ENCODE assay signal across 14 cellular contexts in genomic region chr14:93963692-93964091, GRCh38. TPM values are rescaled to one million over a fixed set of nuclear protein-coding genes. Genes with fewer than 3 reads are reported as not detected.
DNase-seq lines count a peak whose midpoint lies in the region; ATAC-seq and TF ChIP-seq lines count a peak whose summit lies in the region.
"Had no signal": no experiment of that assay in that cellular context is flagged by ENCODE, and none has a peak within 500 bp of the region (broad histone marks: within the 10 kb centered on the region; RNA-seq: fewer than 3 reads in every experiment).

No MANE protein-coding gene starts in this region.

- no peaks in the 10 kb centered on the region for H3K27me3 Mint-ChIP-seq in activated CD4-positive, alpha-beta T cell treated with anti-CD3 and anti-CD28 coated beads, Interleukin-2, amount 10 ng/mL, durations not matched to agents 24 days and 14 days
- H3K27me3 Mint-ChIP-seq in T-helper 17 cell: no peaks in the 10 kb centered on the region

- WGBS in esophagus muscularis mucosa: 56% methylated on average over 4 of the region's 4 CpGs

- no peaks in the 10 kb centered on the region for H3K27me3 ChIP-seq in esophagus muscularis mucosa

- intact Hi-C loops in activated CD4-positive, alpha-beta T cell treated with anti-CD3 and anti-CD28 coated beads, Interleukin-2, amount 10 ng/mL, durations not matched to agents 24 days and 14 days (cut with micrococcal nuclease): loop anchor here (1.0 kb wide), 3 partner anchors 8 to 42 kb away; partner anchors contain the start of gene ASB2
- intact Hi-C loops in esophagus muscularis mucosa (cut with DNase I): no loop called here

- peaks cover 83% of the 10 kb centered on the region for H3K4me1 Mint-ChIP-seq in activated CD4-positive, alpha-beta T cell treated with anti-CD3 and anti-CD28 coated beads, Interleukin-2, amount 10 ng/mL, durations not matched to agents 24 days and 14 days
- peaks cover 52% of the 10 kb centered on the region for H3K4me1 Mint-ChIP-seq in T-helper 17 cell
- H3K4me1 Mint-ChIP-seq in stimulated activated effector memory CD8-positive, alpha-beta T cell treated with anti-CD3 and anti-CD28 coated beads, Interleukin-12 subunit alpha, Interleukin-12 subunit beta, amount 100 ng/mL, for 72 hours: peaks cover 97% of the 10 kb centered on the region

- H3K4me1 ChIP-seq in esophagus muscularis mucosa: peaks cover 43 to 89% (median 81%) of the 10 kb centered on the region in 4 donors

- TF ChIP-seq CTCF in esophagus muscularis mucosa (IDR thresholded peaks at IDR 0.05): no peak

- peak overlapping the region; percentile 100 for H3K27ac Mint-ChIP-seq in activated CD4-positive, alpha-beta T cell treated with anti-CD3 and anti-CD28 coated beads, Interleukin-2, amount 10 ng/mL, durations not matched to agents 24 days and 14 days
- H3K27ac Mint-ChIP-seq in T-helper 17 cell: peak overlapping the region; percentile 96
- H3K27ac Mint-ChIP-seq in stimulated activated effector memory CD8-positive, alpha-beta T cell treated with anti-CD3 and anti-CD28 coated beads, Interleukin-12 subunit alpha, Interleukin-12 subunit beta, amount 100 ng/mL, for 72 hours: peak overlapping the region; percentile 99

- peaks cover 0 to 39% (median 8%) of the 10 kb centered on the region in 4 donors for H3K36me3 ChIP-seq in esophagus muscularis mucosa

- H3K9me3 ChIP-seq in T-helper 17 cell (ENCODE audit: control insufficient read depth, low read length, poor library complexity, severe bottlenecking): no peaks in the 10 kb centered on the region
- H3K9me3 ChIP-seq in esophagus muscularis mucosa: no peaks in the 10 kb centered on the region

- TF ChIP-seq EP300 in esophagus muscularis mucosa (IDR thresholded peaks at IDR 0.05): no peak

- peaks cover 12% of the 10 kb centered on the region for H3K9me3 Mint-ChIP-seq in activated CD4-positive, alpha-beta T cell treated with anti-CD3 and anti-CD28 coated beads, Interleukin-2, amount 10 ng/mL, durations not matched to agents 24 days and 14 days
- H3K9me3 Mint-ChIP-seq in stimulated activated effector memory CD8-positive, alpha-beta T cell treated with anti-CD3 and anti-CD28 coated beads, Interleukin-12 subunit alpha, Interleukin-12 subunit beta, amount 100 ng/mL, for 72 hours: peaks cover 6% of the 10 kb centered on the region

- H3K27ac ChIP-seq in esophagus muscularis mucosa (replicated peaks in 1 of 4): peak overlapping the region; percentile 89 to 95 (median 93)

- H3K36me3 Mint-ChIP-seq in activated CD4-positive, alpha-beta T cell treated with anti-CD3 and anti-CD28 coated beads, Interleukin-2, amount 10 ng/mL, durations not matched to agents 24 days and 14 days (ENCODE audit: low read depth): peaks cover 38% of the 10 kb centered on the region
- no peaks in the 10 kb centered on the region for H3K36me3 Mint-ChIP-seq in T-helper 17 cell (ENCODE audit: low read depth)
- peaks cover 53% of the 10 kb centered on the region for H3K36me3 Mint-ChIP-seq in stimulated activated effector memory CD8-positive, alpha-beta T cell treated with anti-CD3 and anti-CD28 coated beads, Interleukin-12 subunit alpha, Interleukin-12 subunit beta, amount 100 ng/mL, for 72 hours

- DNase-seq in activated CD4-positive, alpha-beta T cell treated with anti-CD3 and anti-CD28 coated beads, Interleukin-2, amount 10 ng/mL, durations not matched to agents 24 days and 14 days: peak; percentile 67
- no peak for DNase-seq in activated CD4-positive, alpha-beta T cell treated with anti-CD3 and anti-CD28 coated beads for 1 hour
- no peak for DNase-seq in T-helper 17 cell
- no peak for DNase-seq in esophagus muscularis mucosa (ENCODE audit: extremely low spot score)
- no peak for DNase-seq in stimulated activated effector memory CD8-positive, alpha-beta T cell treated with anti-CD3 and anti-CD28 coated beads, Interleukin-12 subunit alpha, Interleukin-12 subunit beta, amount 100 ng/mL, for 72 hours (ENCODE audit: low spot score in 2 of 2)
- DNase-seq in NCI-H128 (lab: John Stamatoyannopoulos, UW; ENCODE audit: unreplicated experiment): no peak
- no peak for DNase-seq in foreskin melanocyte
- DNase-seq in NCI-H1436 (lab: John Stamatoyannopoulos, UW): no peak
- DNase-seq: 8988T, Calu3, cortex of kidney, PC-3, substantia nigra had no signal

- no peak for TF ChIP-seq POLR2A in esophagus muscularis mucosa (IDR thresholded peaks at IDR 0.05; ENCODE audit: low read depth)

- no peak overlapping the region for H3K4me3 ChIP-seq in esophagus muscularis mucosa

- no peak for ATAC-seq in T-helper 17 cell
- no peak for ATAC-seq in stimulated activated effector memory CD8-positive, alpha-beta T cell treated with anti-CD3 and anti-CD28 coated beads, Interleukin-12 subunit alpha, Interleukin-12 subunit beta, amount 100 ng/mL, for 72 hours
- ATAC-seq: PC-3 had no signal

- peak overlapping the region; percentile 79 for H3K4me3 Mint-ChIP-seq in activated CD4-positive, alpha-beta T cell treated with anti-CD3 and anti-CD28 coated beads, Interleukin-2, amount 10 ng/mL, durations not matched to agents 24 days and 14 days
- peak overlapping the region; percentile 75 for H3K4me3 Mint-ChIP-seq in T-helper 17 cell
- H3K4me3 Mint-ChIP-seq in stimulated activated effector memory CD8-positive, alpha-beta T cell treated with anti-CD3 and anti-CD28 coated beads, Interleukin-12 subunit alpha, Interleukin-12 subunit beta, amount 100 ng/mL, for 72 hours: peak overlapping the region; percentile 89

RNA-seq across cellular contexts. Expression of gene ASB2, which starts 12.7 kb away (rescaled TPM):
- total RNA-seq in activated CD4-positive, alpha-beta T cell treated with anti-CD3 and anti-CD28 coated beads, Interleukin-2, amount 10 ng/mL, durations not matched to agents 24 days and 14 days: 21.1 and 21.6 TPM in 2 replicates
- total RNA-seq in T-helper 17 cell: 1 to 10 TPM; 2.3 to 6.5 TPM
- total RNA-seq in esophagus muscularis mucosa: 100 to 1,000 TPM in 3 of 4 donors, 10 to 100 TPM in 1; 53.5 to 164 (median 105) TPM

RNA-seq across cellular contexts. Expression of gene CCDC197, which starts 33.4 kb away (rescaled TPM):
- total RNA-seq in activated CD4-positive, alpha-beta T cell treated with anti-CD3 and anti-CD28 coated beads, Interleukin-2, amount 10 ng/mL, durations not matched to agents 24 days and 14 days: not detected in 2 replicates
- total RNA-seq in T-helper 17 cell (not detected), esophagus muscularis mucosa (not detected)
- total RNA-seq: Calu3; PC-3; T-helper 1 cell treated with Interleukin-12 subunit alpha and Interleukin-12 subunit beta and Interleukin-4 antibody, amounts not matched to agents 30 ng/mL and 1 ng/mL, for 36 hours had no signal

RNA-seq across cellular contexts. Expression of gene FAM181A, which starts 36.5 kb away (rescaled TPM):
- total RNA-seq in activated CD4-positive, alpha-beta T cell treated with anti-CD3 and anti-CD28 coated beads, Interleukin-2, amount 10 ng/mL, durations not matched to agents 24 days and 14 days: not detected in 2 replicates
- total RNA-seq in T-helper 17 cell: not detected
- total RNA-seq in esophagus muscularis mucosa: not detected
- total RNA-seq: Calu3; PC-3; T-helper 1 cell treated with Interleukin-12 subunit alpha and Interleukin-12 subunit beta and Interleukin-4 antibody, amounts not matched to agents 30 ng/mL and 1 ng/mL, for 36 hours had no signal
